In the genomic region with DNA sequence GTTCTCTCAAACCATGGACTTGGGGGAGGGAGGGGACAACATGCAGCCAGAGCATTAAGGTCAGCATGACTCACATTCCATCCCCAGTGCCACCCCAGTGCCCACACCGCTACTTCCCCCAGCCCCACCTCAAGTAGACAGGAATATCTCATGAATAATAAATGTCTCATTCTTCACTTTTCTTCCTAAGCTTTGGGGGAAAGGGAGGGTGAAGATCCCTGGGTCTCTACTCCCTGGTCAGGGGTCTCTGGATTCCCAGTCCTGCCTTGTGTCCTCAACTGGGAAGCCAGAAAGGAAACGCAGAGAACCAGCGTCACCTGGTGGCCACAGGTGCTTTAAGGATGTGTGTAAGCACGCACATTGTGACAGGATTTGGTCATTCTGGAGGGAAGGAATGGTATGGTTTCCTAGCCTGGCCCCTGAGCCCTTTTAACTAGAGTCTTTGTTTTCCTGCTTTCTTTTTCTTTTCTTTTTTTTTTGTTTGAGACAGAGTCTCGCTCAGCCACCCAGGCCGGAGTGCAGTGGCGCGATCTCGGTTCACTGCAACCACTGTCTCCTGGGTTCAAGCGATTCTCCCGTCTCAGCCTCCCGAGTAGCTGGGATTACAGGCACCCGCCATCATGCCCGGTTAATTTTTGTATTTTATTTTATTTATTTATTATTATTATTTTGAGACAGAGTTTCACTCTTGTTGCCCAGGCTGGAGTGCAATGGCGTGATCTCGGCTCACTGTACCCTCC, we compare ENCODE assay signal across 8 cellular contexts. TPM values are rescaled to one million over a fixed set of nuclear protein-coding genes. Genes with fewer than 3 reads are reported as not detected.
A peak's percentile ranks its signal among the peaks of the same experiment; 100 is the strongest.
DNase-seq lines count a peak whose midpoint lies in the region; ATAC-seq, FAIRE-seq and TF ChIP-seq lines count a peak whose summit lies in the region.

No MANE protein-coding gene starts in this region.

- H3K4me3 ChIP-seq in heart left ventricle, result no peak overlapping the region

- H3K27ac Mint-ChIP-seq in activated naive CD8-positive, alpha-beta T cell treated with anti-CD3 and anti-CD28 coated beads, Interleukin-2, amount 10 ng/mL, durations not matched to agents 7 days and 5 days, result peak overlapping the region; percentile 51

- H3K36me3 ChIP-seq in heart left ventricle, result no peaks in the 10 kb centered on the region

- peaks cover 35% of the 10 kb centered on the region for H3K4me1 Mint-ChIP-seq in activated naive CD8-positive, alpha-beta T cell treated with anti-CD3 and anti-CD28 coated beads, Interleukin-2, amount 10 ng/mL, durations not matched to agents 7 days and 5 days

- peak; percentile 73 for DNase-seq in D341Med (ENCODE audit: low spot score)
- peak; percentile 56 to 62 for DNase-seq in Kasumi-1 (lab: John Stamatoyannopoulos, UW)
- DNase-seq in RCC 7860 (ENCODE audit: low spot score), result peak; percentile 65
- peak; percentile 66 for DNase-seq in activated naive CD8-positive, alpha-beta T cell treated with anti-CD3 and anti-CD28 coated beads, Interleukin-2, amount 10 ng/mL, durations not matched to agents 7 days and 5 days
- peak; percentile 60 to 82 (median 79) for DNase-seq in heart left ventricle
- DNase-seq in retina, result peak; percentile 81

- H3K27me3 Mint-ChIP-seq in activated naive CD8-positive, alpha-beta T cell treated with anti-CD3 and anti-CD28 coated beads, Interleukin-2, amount 10 ng/mL, durations not matched to agents 7 days and 5 days, result no peaks in the 10 kb centered on the region

- TF ChIP-seq CTCF in heart left ventricle (IDR thresholded peaks at IDR 0.05), result peak; percentile 50 to 76 (median 66)

- ATAC-seq in activated naive CD8-positive, alpha-beta T cell treated with anti-CD3 and anti-CD28 coated beads, Interleukin-2, amount 10 ng/mL, durations not matched to agents 7 days and 5 days (ENCODE audit: low read depth), result no peak
- ATAC-seq in heart left ventricle (peak in 3 of 4 donors; percentile 19 to 26 (median 25)), GM19035 (IDR thresholded peaks at IDR 0.05; ENCODE audit: unreplicated experiment) (no peak), HG03342 (IDR thresholded peaks at IDR 0.05; ENCODE audit: unreplicated experiment) (no peak)

- POLR2A ChIA-PET in activated naive CD8-positive, alpha-beta T cell treated with anti-CD3 and anti-CD28 coated beads, Interleukin-2, amount 10 ng/mL, durations not matched to agents 7 days and 5 days (lab: Charles Lee), result interaction anchor here (1.6 kb wide), 1 partner anchor 79 kb away, joined by 4 read pairs; no protein-coding TSS in a partner anchor

- peak; percentile 71 for FAIRE-seq in RCC 7860 (lab: Jason Lieb, UNC)

- no peaks in the 10 kb centered on the region for H3K9me3 ChIP-seq in heart left ventricle

- WGBS in heart left ventricle, 4 donors, result 64 to 68% (median 67%) methylated on average over 16 of the region's 16 CpGs

- no peak for TF ChIP-seq POLR2A in heart left ventricle (IDR thresholded peaks at IDR 0.05)

- intact Hi-C loops in heart left ventricle (cut with DNase I), result loop anchor here in 7 of 10 donors (2.0 to 10.0 kb wide), 5 partner anchors 66 to 140 kb away; no protein-coding TSS in a partner anchor

- peaks cover 0 to 54% (median 13%) of the 10 kb centered on the region in 12 donors for H3K4me1 ChIP-seq in heart left ventricle

- H3K27ac ChIP-seq in heart left ventricle, result peak overlapping the region in 7 of 12 donors; percentile 78 to 96 (median 91)

- H3K27me3 ChIP-seq in heart left ventricle, result no peaks in the 10 kb centered on the region

- H3K4me3 Mint-ChIP-seq in activated naive CD8-positive, alpha-beta T cell treated with anti-CD3 and anti-CD28 coated beads, Interleukin-2, amount 10 ng/mL, durations not matched to agents 7 days and 5 days, result no peak overlapping the region

- no peaks in the 10 kb centered on the region for H3K36me3 Mint-ChIP-seq in activated naive CD8-positive, alpha-beta T cell treated with anti-CD3 and anti-CD28 coated beads, Interleukin-2, amount 10 ng/mL, durations not matched to agents 7 days and 5 days

- H3K9me3 Mint-ChIP-seq in activated naive CD8-positive, alpha-beta T cell treated with anti-CD3 and anti-CD28 coated beads, Interleukin-2, amount 10 ng/mL, durations not matched to agents 7 days and 5 days, result no peaks in the 10 kb centered on the region

RNA-seq across cellular contexts. Expression of a gene that starts 3.4 kb away (rescaled TPM):
- total RNA-seq in activated naive CD8-positive, alpha-beta T cell treated with anti-CD3 and anti-CD28 coated beads, Interleukin-2, amount 10 ng/mL, durations not matched to agents 7 days and 5 days, result under 1 TPM; 0.39 to 0.65 TPM
- 1 to 10 TPM in 2 of 9 donors, under 1 TPM in 2, not detected in 5; 0.21 to 4.4 (median 0.94) TPM for total RNA-seq in heart left ventricle
- under 1 TPM in 1 of 2 donors, not detected in 1; 0.37 TPM for polyA plus RNA-seq in heart left ventricle

RNA-seq across cellular contexts. Expression of a gene that starts 23.6 kb away (rescaled TPM):
- total RNA-seq in activated naive CD8-positive, alpha-beta T cell treated with anti-CD3 and anti-CD28 coated beads, Interleukin-2, amount 10 ng/mL, durations not matched to agents 7 days and 5 days, result 1 to 10 TPM; 1.4 to 2.0 TPM
- total RNA-seq in heart left ventricle, result 10 to 100 TPM in 4 of 9 donors, 1 to 10 TPM in 5; 3.6 to 22.7 (median 6.7) TPM
- 1 to 10 TPM; 5.3 TPM for polyA plus RNA-seq in heart left ventricle

RNA-seq across cellular contexts. Expression of a gene that starts 36.0 kb away (rescaled TPM):
- 10 to 100 TPM; 93.1 to 94.6 TPM for total RNA-seq in activated naive CD8-positive, alpha-beta T cell treated with anti-CD3 and anti-CD28 coated beads, Interleukin-2, amount 10 ng/mL, durations not matched to agents 7 days and 5 days
- total RNA-seq in heart left ventricle, result 100 to 1,000 TPM; 112 to 146 (median 125) TPM
- 100 to 1,000 TPM in 1 of 2 donors, 10 to 100 TPM in 1; 77.3 to 142 TPM for polyA plus RNA-seq in heart left ventricle

RNA-seq across cellular contexts. Expression of a gene that starts 58.2 kb away (rescaled TPM):
- total RNA-seq in activated naive CD8-positive, alpha-beta T cell treated with anti-CD3 and anti-CD28 coated beads, Interleukin-2, amount 10 ng/mL, durations not matched to agents 7 days and 5 days, result 10 to 100 TPM; 84.5 to 90.6 TPM
- total RNA-seq in heart left ventricle, result 100 to 1,000 TPM in 2 of 9 donors, 10 to 100 TPM in 7; 41.6 to 128 (median 55.0) TPM
- 100 to 1,000 TPM in 1 of 2 donors, 10 to 100 TPM in 1; 33.2 to 301 TPM for polyA plus RNA-seq in heart left ventricle

Comparison
In these comparisons a context has a peak if more than half of its experiments do, and no peak if none do; other contexts are left out.
1. ATAC-seq: peak in heart left ventricle (3 of 4); none in activated naive CD8-positive, alpha-beta T cell treated with anti-CD3 and anti-CD28 coated beads, Interleukin-2, amount 10 ng/mL, durations not matched to agents 7 days and 5 days (single experiment), GM19035 (single experiment) and HG03342 (single experiment).
2. Peak in every context shown above with its lines, with median percentiles within 50 percentile points of each other: DNase-seq.